ENCODE assay signal across 19 cellular contexts in the genomic region with DNA sequence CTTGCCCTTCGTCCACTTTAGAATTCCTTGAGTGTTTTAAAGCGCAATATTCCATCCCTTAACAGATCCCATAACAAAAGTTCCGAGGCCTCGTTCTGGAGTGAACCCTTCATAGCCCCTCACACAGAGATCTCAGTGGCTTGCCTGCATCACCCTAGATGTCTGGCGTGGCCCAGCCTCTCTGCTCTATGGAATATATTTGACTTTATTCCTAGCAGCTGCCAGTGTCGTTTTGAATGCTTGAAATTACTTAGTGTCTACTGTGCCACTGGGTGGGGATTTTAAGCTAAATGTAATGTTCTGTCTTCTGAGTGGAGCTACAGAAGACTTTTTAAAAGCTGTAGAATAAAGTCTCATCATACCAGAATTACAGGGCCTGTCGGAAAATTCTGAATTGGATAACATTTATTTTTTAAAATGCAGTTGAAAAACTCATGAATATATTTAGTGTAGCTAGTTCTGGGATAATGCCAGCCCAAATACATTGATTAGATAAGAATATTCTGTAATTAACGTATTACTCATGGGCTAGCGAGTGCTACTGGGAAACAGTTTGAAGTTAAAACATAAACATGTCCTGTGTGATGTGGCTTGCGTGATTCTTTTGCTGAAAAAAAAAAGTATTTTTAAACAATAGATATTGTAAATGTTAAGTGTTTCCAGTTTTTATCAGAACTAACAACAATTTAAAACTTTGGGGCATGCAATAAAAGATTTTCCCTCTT.
DNase-seq lines count a peak whose midpoint lies in the region; ATAC-seq and TF ChIP-seq lines count a peak whose summit lies in the region.
"Had no signal": no experiment of that assay in that cellular context is flagged by ENCODE, and none has a peak within 500 bp of the region (broad histone marks: within the 10 kb centered on the region; RNA-seq: fewer than 3 reads in every experiment).

No MANE protein-coding gene starts in this region.

- H3K27me3 ChIP-seq in endodermal cell (ENCODE audit: control insufficient read depth, insufficient read depth, low read length, poor library complexity, severe bottlenecking) (peaks cover 49% of the 10 kb centered on the region), stomach smooth muscle (ENCODE audit: control insufficient read depth in 1 of 2, insufficient read depth in 2 of 2, low read length in 2 of 2) (no peaks in the 10 kb centered on the region), psoas muscle (ENCODE audit: insufficient read depth in 3 of 3, low read length in 2 of 3) (no peaks in the 10 kb centered on the region)
- H3K27me3 ChIP-seq: brain microvascular endothelial cell, gastrocnemius medialis had no signal

- ATAC-seq in GM21528 (IDR thresholded peaks at IDR 0.05; ENCODE audit: low FRiP score, unreplicated experiment) (no peak), psoas muscle (no peak)

- no peaks in the 10 kb centered on the region for H3K9me3 Mint-ChIP-seq in endodermal cell
- no peaks in the 10 kb centered on the region for H3K9me3 Mint-ChIP-seq in activated naive CD4-positive, alpha-beta T cell treated with anti-CD3 and anti-CD28 coated beads, Interleukin-2, amount 10 ng/mL, durations not matched to agents 7 days and 5 days
- H3K9me3 Mint-ChIP-seq: memory B cell had no signal

- WGBS in endodermal cell (ENCODE audit: insufficient coverage in 1 of 2, insufficient read length in 1 of 2), 2 experiments = 82 to 89% methylated on average over 5 to 10 of the region's 10 CpGs
- 85 to 94% methylated on average over 4 to 5 of the region's 10 CpGs for WGBS in mesodermal cell (ENCODE audit: insufficient coverage in 2 of 2), 2 experiments
- WGBS in psoas muscle, 3 donors = 65 to 70% (median 69%) methylated on average over 10 of the region's 10 CpGs

- no peak for TF ChIP-seq CTCF in endodermal cell (conservative IDR thresholded peaks at IDR 0.05)
- TF ChIP-seq CTCF in psoas muscle (IDR thresholded peaks at IDR 0.05) = no peak

- peak overlapping the region; percentile 26 for H3K27ac Mint-ChIP-seq in endodermal cell
- no peak overlapping the region for H3K27ac Mint-ChIP-seq in activated naive CD4-positive, alpha-beta T cell treated with anti-CD3 and anti-CD28 coated beads, Interleukin-2, amount 10 ng/mL, durations not matched to agents 7 days and 5 days

- H3K27ac ChIP-seq in endodermal cell (ENCODE audit: low read depth, low read length) = peak overlapping the region; percentile 14
- H3K27ac ChIP-seq in mesodermal cell (ENCODE audit: low read depth, low read length, severe bottlenecking) = peak overlapping the region; percentile 96
- peak overlapping the region; percentile 59 for H3K27ac ChIP-seq in stomach smooth muscle (ENCODE audit: low read length)
- no peak overlapping the region for H3K27ac ChIP-seq in psoas muscle
- H3K27ac ChIP-seq: 22Rv1, brain microvascular endothelial cell, gastrocnemius medialis, HL-60 had no signal

- peak overlapping the region; percentile 17 for H3K9ac ChIP-seq in endodermal cell (ENCODE audit: extremely low read depth, low read length, poor library complexity, severe bottlenecking)
- peak overlapping the region in 1 of 2 donors; percentile 2 for H3K9ac ChIP-seq in stomach smooth muscle (ENCODE audit: low read length in 2 of 2)
- H3K9ac ChIP-seq: parathyroid adenoma had no signal

- CTCF ChIA-PET in activated naive CD4-positive, alpha-beta T cell treated with anti-CD3 and anti-CD28 coated beads, Interleukin-2, amount 10 ng/mL, durations not matched to agents 7 days and 5 days (lab: Charles Lee) = interaction anchor here (1.1 to 1.6 kb wide), 2 partner anchors 133 to 134 kb away, joined by 3 to 4 read pairs; no protein-coding TSS in a partner anchor

- H3K9me3 ChIP-seq in endodermal cell (ENCODE audit: control insufficient read depth, low read length) (no peaks in the 10 kb centered on the region), mesodermal cell (ENCODE audit: control insufficient read depth, low read length) (no peaks in the 10 kb centered on the region), stomach smooth muscle (ENCODE audit: control insufficient read depth in 2 of 2, low read length in 2 of 2) (no peaks in the 10 kb centered on the region), psoas muscle (no peaks in the 10 kb centered on the region)
- H3K9me3 ChIP-seq: gastrocnemius medialis had no signal

- peak; percentile 22 for DNase-seq in DMS 273 (lab: John Stamatoyannopoulos, UW; ENCODE audit: unreplicated experiment)
- no peak for DNase-seq in DMS 273 treated with DMSO at 0.1 percent for 48 hours (lab: John Stamatoyannopoulos, UW)
- no peak for DNase-seq in endodermal cell
- DNase-seq in activated naive CD4-positive, alpha-beta T cell treated with anti-CD3 and anti-CD28 coated beads, Interleukin-2, amount 10 ng/mL, durations not matched to agents 7 days and 5 days = no peak
- no peak for DNase-seq in psoas muscle
- DNase-seq: activated CD4-positive, CD25-positive, alpha-beta regulatory T cell treated with anti-CD3 and anti-CD28 coated beads, Interleukin-2, amount 50 U/mL, for 72 hours; brain microvascular endothelial cell; C1 segment of cervical spinal cord; gastrocnemius medialis; NCI-H1417 treated with DMSO at 0.1 percent for 48 hours; NCI-H226; T-helper 2 cell had no signal

- H3K4me3 ChIP-seq in endodermal cell (ENCODE audit: low read length) = peak overlapping the region; percentile 68
- no peak overlapping the region for H3K4me3 ChIP-seq in mesodermal cell (ENCODE audit: extremely low read depth, insufficient read depth, low read length, poor library complexity, severe bottlenecking)
- H3K4me3 ChIP-seq in stomach smooth muscle (ENCODE audit: low read length in 2 of 2) = peak overlapping the region in 1 of 2 donors; percentile 4
- H3K4me3 ChIP-seq in psoas muscle = no peak overlapping the region
- H3K4me3 ChIP-seq: gastrocnemius medialis had no signal

- H3K4me1 Mint-ChIP-seq in endodermal cell = peaks cover 48% of the 10 kb centered on the region
- peaks cover 20% of the 10 kb centered on the region for H3K4me1 Mint-ChIP-seq in activated naive CD4-positive, alpha-beta T cell treated with anti-CD3 and anti-CD28 coated beads, Interleukin-2, amount 10 ng/mL, durations not matched to agents 7 days and 5 days

- intact Hi-C loops in psoas muscle (cut with DNase I) = no loop called here

- H3K4me3 Mint-ChIP-seq in endodermal cell = no peak overlapping the region
- no peak overlapping the region for H3K4me3 Mint-ChIP-seq in activated naive CD4-positive, alpha-beta T cell treated with anti-CD3 and anti-CD28 coated beads, Interleukin-2, amount 10 ng/mL, durations not matched to agents 7 days and 5 days
- H3K4me3 Mint-ChIP-seq: memory B cell had no signal

- H3K36me3 ChIP-seq in endodermal cell (ENCODE audit: control insufficient read depth, insufficient read depth, low read length) = no peaks in the 10 kb centered on the region
- peaks cover 32% of the 10 kb centered on the region for H3K36me3 ChIP-seq in mesodermal cell (ENCODE audit: control insufficient read depth, insufficient read depth, low read length)
- peaks cover 0 to 6% of the 10 kb centered on the region in 2 donors for H3K36me3 ChIP-seq in stomach smooth muscle (ENCODE audit: control insufficient read depth in 2 of 2, insufficient read depth in 2 of 2, low read length in 2 of 2)
- H3K36me3 ChIP-seq in psoas muscle (ENCODE audit: insufficient read depth in 1 of 2, low read depth in 1 of 2) = no peaks in the 10 kb centered on the region
- H3K36me3 ChIP-seq: brain microvascular endothelial cell, gastrocnemius medialis had no signal

- no peaks in the 10 kb centered on the region for H3K36me3 Mint-ChIP-seq in endodermal cell (ENCODE audit: low read depth)
- peaks cover 14% of the 10 kb centered on the region for H3K36me3 Mint-ChIP-seq in activated naive CD4-positive, alpha-beta T cell treated with anti-CD3 and anti-CD28 coated beads, Interleukin-2, amount 10 ng/mL, durations not matched to agents 7 days and 5 days

- H3K4me1 ChIP-seq in endodermal cell (ENCODE audit: control insufficient read depth, insufficient read depth, low read length) (peaks cover 21% of the 10 kb centered on the region), mesodermal cell (ENCODE audit: control insufficient read depth, insufficient read depth, low read length, poor library complexity, severe bottlenecking) (peaks cover 54% of the 10 kb centered on the region), stomach smooth muscle (ENCODE audit: control insufficient read depth, insufficient read depth, low read length) (peaks cover 17% of the 10 kb centered on the region), psoas muscle (peaks cover 5% of the 10 kb centered on the region)

- H3K27me3 Mint-ChIP-seq in endodermal cell (ENCODE audit: insufficient read depth) = peaks cover 27% of the 10 kb centered on the region
- no peaks in the 10 kb centered on the region for H3K27me3 Mint-ChIP-seq in activated naive CD4-positive, alpha-beta T cell treated with anti-CD3 and anti-CD28 coated beads, Interleukin-2, amount 10 ng/mL, durations not matched to agents 7 days and 5 days
- H3K27me3 Mint-ChIP-seq: memory B cell had no signal
